In genomic region chr1:226054519-226055327, GRCh38 we compare ENCODE assay signal across 34 cellular contexts. TPM values are rescaled to one million over a fixed set of nuclear protein-coding genes. Genes with fewer than 3 reads are reported as not detected.
DNase-seq lines count a peak whose midpoint lies in the region; ATAC-seq, FAIRE-seq and TF ChIP-seq lines count a peak whose summit lies in the region.
"Had no signal": no experiment of that assay in that cellular context is flagged by ENCODE, and none has a peak within 500 bp of the region (broad histone marks: within the 10 kb centered on the region; RNA-seq: fewer than 3 reads in every experiment).

No MANE protein-coding gene starts in this region.

- DNase-seq in A172 (ENCODE audit: low spot score) (peak; percentile 19), GM23338 (ENCODE audit: low spot score) (no peak), astrocyte (ENCODE audit: low read depth) (no peak), memory B cell (ENCODE audit: low spot score in 2 of 2) (no peak), germinal center (ENCODE audit: low spot score) (no peak), H7 (no peak), iPS-NIHi11 (ENCODE audit: low spot score) (no peak)
- DNase-seq: activated CD4-positive, alpha-beta memory T cell treated with anti-CD3 and anti-CD28 coated beads, Interleukin-2, amount 10 ng/mL, durations not matched to agents 7 days and 5 days; activated CD4-positive, alpha-beta T cell treated with anti-CD3 and anti-CD28 coated beads for 1 hour; activated CD8-positive, alpha-beta memory T cell treated with anti-CD3 and anti-CD28 coated beads, Interleukin-2, amount 50 U/mL, for 48 hours; activated naive CD4-positive, alpha-beta T cell treated with anti-CD3 and anti-CD28 coated beads, Interleukin-2, amount 50 U/mL, for 16 hours; anterior cingulate cortex; central memory CD4-positive, alpha-beta T cell; DND-41; hippocampal formation; islet precursor cell; left ventricle myocardium superior; natural killer cell; NCI-H1105; NCI-H2081; NCI-H345; NCI-H774; ovary; retina; small intestine; stimulated activated naive CD8-positive, alpha-beta T cell treated with anti-CD3 and anti-CD28 coated beads, Interleukin-15, amount 100 ng/mL, for 72 hours; thyroid gland had no signal

- FAIRE-seq in astrocyte (lab: Jason Lieb, UNC), result no peak
- FAIRE-seq: A549, small intestine, TTC549 had no signal

- no peak overlapping the region; the same call in 1 of the 2 replicates for H3K27ac ChIP-seq in GM23338 (ENCODE audit: low read depth)
- no peak overlapping the region for H3K27ac ChIP-seq in astrocyte (ENCODE audit: low read depth, low read length)
- H3K27ac ChIP-seq: A549, gastroesophageal sphincter, RWPE1, thyroid gland had no signal

- H3K9me3 ChIP-seq in astrocyte (ENCODE audit: insufficient read depth, low read depth, low read length), result no peaks in the 10 kb centered on the region
- H3K9me3 ChIP-seq: A549, gastroesophageal sphincter, ovary, thyroid gland had no signal

- TF ChIP-seq CTCF in GM23338 (conservative IDR thresholded peaks at IDR 0.05; ENCODE audit: low read depth in 2 of 2), result no peak
- no peak for TF ChIP-seq CTCF in astrocyte (IDR thresholded peaks at IDR 0.05; ENCODE audit: insufficient read depth, low read depth, low read length)

- H3K4me1 Mint-ChIP-seq in GM23338 (peaks cover 8% of the 10 kb centered on the region), astrocyte (ENCODE audit: low read depth, unreplicated experiment) (no peaks in the 10 kb centered on the region), memory B cell (peaks cover 7% of the 10 kb centered on the region)
- H3K4me1 Mint-ChIP-seq: natural killer cell had no signal

- H3K36me3 Mint-ChIP-seq in GM23338 (ENCODE audit: low read depth) (peaks cover 15% of the 10 kb centered on the region), astrocyte (ENCODE audit: low read depth, unreplicated experiment) (no peaks in the 10 kb centered on the region), memory B cell (peaks cover 28% of the 10 kb centered on the region)
- H3K36me3 Mint-ChIP-seq: natural killer cell had no signal

- H3K9me3 Mint-ChIP-seq in GM23338, result no peaks in the 10 kb centered on the region
- no peaks in the 10 kb centered on the region for H3K9me3 Mint-ChIP-seq in astrocyte (ENCODE audit: unreplicated experiment)
- H3K9me3 Mint-ChIP-seq in memory B cell, result no peaks in the 10 kb centered on the region
- H3K9me3 Mint-ChIP-seq: activated CD4-positive, alpha-beta memory T cell treated with anti-CD3 and anti-CD28 coated beads, Interleukin-2, amount 10 ng/mL, durations not matched to agents 7 days and 5 days; activated T-helper 17 cell treated with anti-CD3 and anti-CD28 coated beads, Interleukin-2, amount 50 U/mL, for 72 hours; natural killer cell; stimulated activated naive CD8-positive, alpha-beta T cell treated with anti-CD3 and anti-CD28 coated beads, Interleukin-15, amount 100 ng/mL, for 72 hours; T-helper 1 cell treated with Interleukin-12 subunit alpha and Interleukin-12 subunit beta and Interleukin-4 antibody, amounts not matched to agents 30 μg/mL and 1 μg/mL, for 36 hours had no signal

- ATAC-seq in GM23338, result peak; percentile 67
- ATAC-seq in memory B cell (ENCODE audit: low read depth), result no peak
- ATAC-seq in HG02759 (IDR thresholded peaks at IDR 0.05; ENCODE audit: unreplicated experiment), result no peak
- ATAC-seq: A549; activated T-helper 17 cell treated with anti-CD3 and anti-CD28 coated beads, Interleukin-2, amount 50 U/mL, for 72 hours; gastroesophageal sphincter; left ventricle myocardium superior; natural killer cell; stimulated activated naive CD8-positive, alpha-beta T cell treated with anti-CD3 and anti-CD28 coated beads, Interleukin-15, amount 100 ng/mL, for 72 hours had no signal

- no peaks in the 10 kb centered on the region for H3K27me3 ChIP-seq in GM23338 (ENCODE audit: insufficient read depth)
- H3K27me3 ChIP-seq in astrocyte (ENCODE audit: insufficient read depth, low read length), result no peaks in the 10 kb centered on the region
- H3K27me3 ChIP-seq in H7 (ENCODE audit: control insufficient read depth, insufficient read depth, low read length), result no peaks in the 10 kb centered on the region
- H3K27me3 ChIP-seq: gastroesophageal sphincter, ovary, thyroid gland had no signal

- H3K4me3 ChIP-seq in GM23338 (no peak overlapping the region), astrocyte (ENCODE audit: insufficient read depth, low read depth, low read length) (no peak overlapping the region), H7 (ENCODE audit: insufficient read depth, low read depth, low read length) (no peak overlapping the region)
- H3K4me3 ChIP-seq: A549, gastroesophageal sphincter, ovary, thyroid gland had no signal

- H3K9ac ChIP-seq in astrocyte (ENCODE audit: low read length), result no peak overlapping the region

- H3K9me2 ChIP-seq in GM23338 (ENCODE audit: insufficient read depth), result no peaks in the 10 kb centered on the region

- H3K27me3 Mint-ChIP-seq in GM23338 (ENCODE audit: insufficient read depth, low read depth, poor library complexity) (peaks cover 2% of the 10 kb centered on the region), astrocyte (ENCODE audit: low read depth, unreplicated experiment) (no peaks in the 10 kb centered on the region), memory B cell (no peaks in the 10 kb centered on the region)
- H3K27me3 Mint-ChIP-seq: activated CD4-positive, alpha-beta memory T cell treated with anti-CD3 and anti-CD28 coated beads, Interleukin-2, amount 10 ng/mL, durations not matched to agents 7 days and 5 days; activated T-helper 17 cell treated with anti-CD3 and anti-CD28 coated beads, Interleukin-2, amount 50 U/mL, for 72 hours; stimulated activated naive CD8-positive, alpha-beta T cell treated with anti-CD3 and anti-CD28 coated beads, Interleukin-15, amount 100 ng/mL, for 72 hours had no signal

- no peaks in the 10 kb centered on the region for H4K20me1 ChIP-seq in GM23338 (replicated peaks; ENCODE audit: insufficient read depth)
- H4K20me1 ChIP-seq in astrocyte (ENCODE audit: insufficient read depth, low read length), result no peaks in the 10 kb centered on the region

- 0 out of 2 replicates have a peak, but pooled peaks cover 2% of the 10 kb centered on the region for H3K36me3 ChIP-seq in GM23338 (ENCODE audit: insufficient read depth)
- no peaks in the 10 kb centered on the region for H3K36me3 ChIP-seq in astrocyte (ENCODE audit: insufficient read depth, low read length)
- H3K36me3 ChIP-seq in H7 (replicated peaks; ENCODE audit: control insufficient read depth, insufficient read depth, low read length), result peaks cover 2% of the 10 kb centered on the region; the same call in 1 of the 2 replicates
- H3K36me3 ChIP-seq: ovary, thyroid gland had no signal

- no peak overlapping the region; the same call in 1 of the 2 replicates for H3K4me2 ChIP-seq in GM23338
- peak overlapping the region; percentile 1 for H3K4me2 ChIP-seq in astrocyte (ENCODE audit: low read length)
- H3K4me2 ChIP-seq: A549 had no signal

- H3K4me1 ChIP-seq in GM23338 (ENCODE audit: insufficient read depth) (peaks cover 10% of the 10 kb centered on the region), astrocyte (ENCODE audit: insufficient read depth, low read length) (peaks cover 7% of the 10 kb centered on the region)
- H3K4me1 ChIP-seq: A549, thyroid gland had no signal

- H3K4me3 Mint-ChIP-seq in GM23338 (no peak overlapping the region), astrocyte (ENCODE audit: unreplicated experiment) (no peak overlapping the region), memory B cell (no peak overlapping the region)
- H3K4me3 Mint-ChIP-seq: activated CD4-positive, alpha-beta memory T cell treated with anti-CD3 and anti-CD28 coated beads, Interleukin-2, amount 10 ng/mL, durations not matched to agents 7 days and 5 days; activated T-helper 17 cell treated with anti-CD3 and anti-CD28 coated beads, Interleukin-2, amount 50 U/mL, for 72 hours; natural killer cell; stimulated activated naive CD8-positive, alpha-beta T cell treated with anti-CD3 and anti-CD28 coated beads, Interleukin-15, amount 100 ng/mL, for 72 hours; T-helper 1 cell treated with Interleukin-12 subunit alpha and Interleukin-12 subunit beta and Interleukin-4 antibody, amounts not matched to agents 30 μg/mL and 1 μg/mL, for 36 hours had no signal

- H2AFZ ChIP-seq in GM23338 (no peak overlapping the region), astrocyte (ENCODE audit: low read depth, low read length) (no peak overlapping the region)

- H3K79me2 ChIP-seq in GM23338 (replicated peaks; ENCODE audit: insufficient read depth), result no peaks in the 10 kb centered on the region
- no peaks in the 10 kb centered on the region for H3K79me2 ChIP-seq in astrocyte (ENCODE audit: insufficient read depth, low read length)

- H3F3A ChIP-seq in GM23338 (replicated peaks; ENCODE audit: low read depth), result no peaks in the 10 kb centered on the region

- H3K27ac Mint-ChIP-seq in GM23338 (no peak overlapping the region), astrocyte (ENCODE audit: unreplicated experiment) (peak overlapping the region; percentile 19), memory B cell (peak overlapping the region; percentile 70)
- H3K27ac Mint-ChIP-seq: activated CD4-positive, alpha-beta memory T cell treated with anti-CD3 and anti-CD28 coated beads, Interleukin-2, amount 10 ng/mL, durations not matched to agents 7 days and 5 days; activated T-helper 17 cell treated with anti-CD3 and anti-CD28 coated beads, Interleukin-2, amount 50 U/mL, for 72 hours; natural killer cell; T-helper 1 cell treated with Interleukin-12 subunit alpha and Interleukin-12 subunit beta and Interleukin-4 antibody, amounts not matched to agents 30 μg/mL and 1 μg/mL, for 36 hours had no signal

TF ChIP-seq in GM23338, 12 proteins besides CTCF, POLR2A, EP300 and RAD21 (continues in another document):
- TF ChIP-seq EZH2 (IDR thresholded peaks at IDR 0.05; ENCODE audit: low read depth, unreplicated experiment) (no peak), JUNB (IDR thresholded peaks at IDR 0.05; ENCODE audit: unreplicated experiment) (no peak)

RNA-seq across cellular contexts. Expression of gene H3-3A, which starts 7.8 kb away (rescaled TPM):
- total RNA-seq in A172 (2014; rRNA removed; shearing (Covaris generic)), result 429 and 466 TPM in 2 replicates
- 913 and 938 TPM in 2 replicates for total RNA-seq in GM23338 (2014; rRNA removed; shearing (Covaris generic))
- polyA plus RNA-seq in GM23338 (2016; fragmentation: Nextera tagmentation; extraction: Ambion mirVana), result 2,407 and 2,643 TPM in 2 replicates
- 340 and 375 TPM in 2 replicates for total RNA-seq in astrocyte
- 963 and 975 TPM in 2 replicates for total RNA-seq in H7 (2014; rRNA removed; shearing (Covaris generic))

RNA-seq across cellular contexts. Expression of gene SDE2, which starts 55.6 kb away (rescaled TPM):
- total RNA-seq in A172 (2014; rRNA removed; shearing (Covaris generic)), result 42.3 and 44.3 TPM in 2 replicates
- total RNA-seq in GM23338 (2014; rRNA removed; shearing (Covaris generic)), result 25.6 and 26.9 TPM in 2 replicates
- 10.6 and 11.3 TPM in 2 replicates for polyA plus RNA-seq in GM23338 (2016; fragmentation: Nextera tagmentation; extraction: Ambion mirVana)
- total RNA-seq in astrocyte, result 25.3 and 26.1 TPM in 2 replicates
- total RNA-seq in H7 (2014; rRNA removed; shearing (Covaris generic)), result 34.4 and 38.4 TPM in 2 replicates
